In the genomic region with DNA sequence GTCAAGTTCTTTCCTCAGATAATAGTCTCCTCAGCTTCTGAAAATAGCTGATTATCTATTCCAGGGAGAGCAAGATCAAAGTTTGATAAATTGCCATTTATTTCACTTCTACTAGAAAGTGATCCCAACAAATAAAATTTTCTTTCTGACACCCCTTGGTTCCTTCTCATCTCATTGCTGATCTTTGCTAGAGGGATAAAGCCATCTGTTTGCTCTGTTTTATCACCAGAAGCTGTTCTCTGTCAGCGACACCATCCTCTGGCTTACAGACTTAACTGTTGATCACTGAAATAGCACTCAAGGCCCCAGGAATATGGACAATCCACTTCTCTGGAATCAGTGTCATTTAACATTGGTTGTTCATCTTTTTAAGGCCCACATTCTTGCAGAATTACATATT, we compare ENCODE assay signal across 7 cellular contexts.
"Had no signal": no experiment of that assay in that cellular context is flagged by ENCODE, and none has a peak within 500 bp of the region (broad histone marks: within the 10 kb centered on the region; RNA-seq: fewer than 3 reads in every experiment).

No MANE protein-coding gene starts in this region.

- DNase-seq: GM23248, GOT3, H7, HFFc6, IMR-90 had no signal

- H3K27ac ChIP-seq: GM23248 had no signal

- H3K36me3 ChIP-seq: HAP-1 had no signal

- H2AFZ ChIP-seq: GM23248 had no signal

- H3K4me1 ChIP-seq: HAP-1 had no signal

- H3K9me3 ChIP-seq: HAP-1 had no signal

- H3K4me3 ChIP-seq: GM23248, HAP-1 had no signal

- H3K9ac ChIP-seq: GM23248 had no signal

- ATAC-seq: HCT116 had no signal
